40 cellular contexts compared by ENCODE assay signal in the genomic region with DNA sequence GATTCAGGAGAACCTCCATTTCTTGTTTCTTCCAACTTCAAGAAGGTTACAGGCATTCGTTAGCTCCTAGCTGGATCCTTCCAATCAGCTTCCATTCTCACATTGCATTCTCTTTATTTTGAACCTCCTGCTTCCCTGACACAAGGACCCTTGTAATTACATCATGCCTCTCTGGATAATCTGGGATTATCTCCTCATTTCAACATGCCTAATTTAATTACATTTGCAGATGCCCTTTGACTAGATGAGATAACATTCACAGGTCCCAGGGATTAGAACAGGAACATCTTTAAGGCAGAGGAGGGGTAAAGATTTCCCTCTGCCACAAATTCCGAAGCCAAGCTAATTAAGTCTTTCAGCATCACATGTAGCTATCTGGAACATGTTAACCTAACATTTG.
"Had no signal": no experiment of that assay in that cellular context is flagged by ENCODE, and none has a peak within 500 bp of the region (broad histone marks: within the 10 kb centered on the region; RNA-seq: fewer than 3 reads in every experiment).

No MANE protein-coding gene starts in this region.

- DNase-seq: activated CD4-positive, alpha-beta memory T cell treated with anti-CD3 and anti-CD28 coated beads, Interleukin-2, amount 10 ng/mL, durations not matched to agents 7 days and 5 days; activated CD4-positive, alpha-beta T cell treated with anti-CD3 and anti-CD28 coated beads for 1 hour; activated CD4-positive, alpha-beta T cell treated with anti-CD3 and anti-CD28 coated beads for 48 hours; activated CD4-positive, CD25-positive, alpha-beta regulatory T cell; activated CD8-positive, alpha-beta memory T cell treated with anti-CD3 and anti-CD28 coated beads for 24 hours; activated CD8-positive, alpha-beta memory T cell treated with anti-CD3 and anti-CD28 coated beads, Interleukin-2, amount 10 ng/mL, durations not matched to agents 7 days and 5 days; activated CD8-positive, alpha-beta memory T cell treated with anti-CD3 and anti-CD28 coated beads, Interleukin-2, amount 50 U/mL, for 48 hours; activated effector memory CD4-positive, alpha-beta T cell treated with anti-CD3 and anti-CD28 coated beads, Interleukin-2, amount 50 U/mL, for 16 hours; activated naive CD4-positive, alpha-beta T cell; activated naive CD4-positive, alpha-beta T cell treated with anti-CD3 and anti-CD28 coated beads, Interleukin-2, amount 50 U/mL, for 16 hours; activated naive CD8-positive, alpha-beta T cell treated with anti-CD3 and anti-CD28 coated beads for 36 hours; activated T-cell treated with anti-CD3 and anti-CD28 coated beads, Interleukin-2, amount 50 U/mL, for 48 hours; amniotic stem cell; aorta; brain microvascular endothelial cell; Kasumi-1; KG1; MG63; NCI-H1048; NCI-H1105 treated with DMSO at 0.1 percent for 48 hours; NCI-H1436; NCI-H1694; NCI-H1930; NCI-H2081 treated with DMSO at 0.1 percent for 48 hours; NCI-H226; NCI-H446 treated with DMSO at 0.1 percent for 48 hours; NCI-H526; NCI-H748 treated with DMSO at 0.1 percent for 48 hours; PC-3; Peyer's patch; RPMI8226; SHP77 treated with DMSO at 0.1 percent for 48 hours; SW 1271; T-helper 1 cell; T-helper 2 cell; T-helper 9 cell had no signal

- H3K9me3 Mint-ChIP-seq: central memory CD8-positive, alpha-beta T cell had no signal

- ATAC-seq: activated CD8-positive, alpha-beta memory T cell treated with anti-CD3 and anti-CD28 coated beads, Interleukin-2, amount 10 ng/mL, durations not matched to agents 7 days and 5 days; PC-3; SK-N-SH treated with all-trans-retinoic acid at 6 μM for 48 hours had no signal

- H3K4me3 Mint-ChIP-seq: activated CD4-positive, alpha-beta memory T cell treated with anti-CD3 and anti-CD28 coated beads, Interleukin-2, amount 10 ng/mL, durations not matched to agents 7 days and 5 days; activated CD8-positive, alpha-beta memory T cell treated with anti-CD3 and anti-CD28 coated beads, Interleukin-2, amount 10 ng/mL, durations not matched to agents 7 days and 5 days; activated naive CD8-positive, alpha-beta T cell treated with anti-CD3 and anti-CD28 coated beads for 36 hours; central memory CD8-positive, alpha-beta T cell had no signal

- H3K36me3 Mint-ChIP-seq: activated CD8-positive, alpha-beta memory T cell treated with anti-CD3 and anti-CD28 coated beads, Interleukin-2, amount 10 ng/mL, durations not matched to agents 7 days and 5 days; activated naive CD8-positive, alpha-beta T cell treated with anti-CD3 and anti-CD28 coated beads for 36 hours had no signal

- H3K27ac ChIP-seq: brain microvascular endothelial cell, Peyer's patch, SJSA1, VCaP had no signal

- H3K4me1 Mint-ChIP-seq: activated CD4-positive, alpha-beta memory T cell treated with anti-CD3 and anti-CD28 coated beads, Interleukin-2, amount 10 ng/mL, durations not matched to agents 7 days and 5 days; activated CD8-positive, alpha-beta memory T cell treated with anti-CD3 and anti-CD28 coated beads, Interleukin-2, amount 10 ng/mL, durations not matched to agents 7 days and 5 days; activated naive CD8-positive, alpha-beta T cell treated with anti-CD3 and anti-CD28 coated beads for 36 hours; central memory CD8-positive, alpha-beta T cell had no signal

- H3K36me3 ChIP-seq: brain microvascular endothelial cell, MG63, Peyer's patch, SJSA1 had no signal

- H3K9me3 ChIP-seq: MG63, Peyer's patch, SJSA1 had no signal

- H3K4me1 ChIP-seq: Peyer's patch, SJSA1 had no signal

- H3K27me3 ChIP-seq: brain microvascular endothelial cell, MG63, Peyer's patch, SJSA1 had no signal

- H3K4me3 ChIP-seq: MG63, Peyer's patch, SJSA1 had no signal

- H3K27me3 Mint-ChIP-seq: activated CD4-positive, alpha-beta memory T cell treated with anti-CD3 and anti-CD28 coated beads, Interleukin-2, amount 10 ng/mL, durations not matched to agents 7 days and 5 days; activated CD8-positive, alpha-beta memory T cell treated with anti-CD3 and anti-CD28 coated beads, Interleukin-2, amount 10 ng/mL, durations not matched to agents 7 days and 5 days; activated naive CD8-positive, alpha-beta T cell treated with anti-CD3 and anti-CD28 coated beads for 36 hours; central memory CD8-positive, alpha-beta T cell had no signal

- H3K27ac Mint-ChIP-seq: activated CD4-positive, alpha-beta memory T cell treated with anti-CD3 and anti-CD28 coated beads, Interleukin-2, amount 10 ng/mL, durations not matched to agents 7 days and 5 days; activated CD8-positive, alpha-beta memory T cell treated with anti-CD3 and anti-CD28 coated beads, Interleukin-2, amount 10 ng/mL, durations not matched to agents 7 days and 5 days; activated naive CD8-positive, alpha-beta T cell treated with anti-CD3 and anti-CD28 coated beads for 36 hours had no signal
